8 cellular contexts compared by ENCODE assay signal in the genomic region with DNA sequence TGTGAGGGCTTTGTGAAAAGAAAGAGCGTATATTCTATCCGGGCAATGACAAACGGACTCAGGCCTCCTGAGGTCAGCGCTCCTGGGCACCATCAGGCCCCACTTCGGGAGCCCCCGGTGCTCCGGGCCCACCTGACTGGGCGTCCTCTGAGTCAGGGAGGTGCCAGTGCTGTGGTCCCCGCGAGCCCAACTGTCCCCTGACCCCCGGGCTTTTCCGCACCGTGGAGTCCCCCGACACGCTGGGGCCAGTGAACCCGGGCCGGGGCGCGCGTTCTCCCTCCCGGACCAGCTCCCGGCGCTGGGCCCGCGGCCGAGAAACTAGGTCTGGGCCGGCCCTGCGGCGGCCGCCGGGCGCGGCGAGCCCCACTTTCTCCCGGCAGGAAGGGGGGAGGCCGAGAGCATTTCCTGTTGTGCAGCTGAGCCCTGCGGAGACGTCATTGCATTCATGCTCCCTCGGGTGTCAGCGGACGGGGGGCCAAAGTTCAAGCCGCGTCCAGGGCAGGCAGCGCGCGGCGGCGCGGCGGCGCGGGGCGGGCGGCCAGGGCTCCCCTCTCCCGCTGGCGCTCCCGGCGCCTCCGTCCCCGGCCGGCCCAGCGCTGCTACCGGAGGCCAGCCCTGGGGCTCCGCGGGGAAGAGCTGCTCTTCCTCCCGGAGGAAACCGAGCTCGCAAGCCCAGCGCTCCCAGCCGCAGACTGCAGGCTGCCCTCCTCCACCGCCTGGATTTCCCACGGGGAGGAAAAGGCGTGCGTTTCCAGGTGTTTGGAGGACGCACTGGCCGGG. TPM values are rescaled to one million over a fixed set of nuclear protein-coding genes. Genes with fewer than 3 reads are reported as not detected.
DNase-seq lines count a peak whose midpoint lies in the region; ATAC-seq and TF ChIP-seq lines count a peak whose summit lies in the region.

No MANE protein-coding gene starts in this region.

- in situ Hi-C loops in GM18951 (cut with MboI; ENCODE audit: low sequenced_read_pairs, unreplicated experiment) = no loop called here

- H3K27me3 ChIP-seq in RWPE2 (ENCODE audit: insufficient read depth, poor library complexity, severe bottlenecking) = no peaks in the 10 kb centered on the region

- peak; percentile 91 for DNase-seq in Ammon's horn (ENCODE audit: low spot score)
- DNase-seq in RWPE2 (ENCODE audit: low spot score) = peak; percentile 73
- DNase-seq in glomerular visceral epithelial cell (ENCODE audit: extremely low spot score) = peak; percentile 80
- DNase-seq in occipital lobe (lab: John Stamatoyannopoulos, UW) = peak; percentile 73
- DNase-seq in type B pancreatic cell (ENCODE audit: extremely low spot score, unreplicated experiment) = peak; percentile 73

- H3K4me1 Mint-ChIP-seq in activated naive CD8-positive, alpha-beta T cell (ENCODE audit: low read depth) = peaks cover 76% of the 10 kb centered on the region
- H3K4me1 Mint-ChIP-seq in type B pancreatic cell (ENCODE audit: unreplicated experiment) = peaks cover 15% of the 10 kb centered on the region

- H3K27ac ChIP-seq in RWPE2 (ENCODE audit: poor library complexity, severe bottlenecking) = peak overlapping the region; percentile 33

- peak overlapping the region; percentile 99 for H3K27ac Mint-ChIP-seq in activated naive CD8-positive, alpha-beta T cell
- H3K27ac Mint-ChIP-seq in type B pancreatic cell = peak overlapping the region; percentile 82

- 0 out of 2 replicates have a peak, but pooled peaks cover 4% of the 10 kb centered on the region for H3K36me3 ChIP-seq in RWPE2 (ENCODE audit: low read depth)

- H3K4me1 ChIP-seq in RWPE2 (ENCODE audit: insufficient read depth, poor library complexity, severe bottlenecking) = peaks cover 28% of the 10 kb centered on the region

- H3K27me3 Mint-ChIP-seq in activated naive CD8-positive, alpha-beta T cell = no peaks in the 10 kb centered on the region
- H3K27me3 Mint-ChIP-seq in type B pancreatic cell = peaks cover 11% of the 10 kb centered on the region

- peak overlapping the region; percentile 98 for H3K4me3 Mint-ChIP-seq in activated naive CD8-positive, alpha-beta T cell
- peak overlapping the region; percentile 92 for H3K4me3 Mint-ChIP-seq in type B pancreatic cell

- ATAC-seq in HG03108 (IDR thresholded peaks at IDR 0.05; ENCODE audit: unreplicated experiment) (peak; percentile 93), RWPE2 (ENCODE audit: low read depth) (peak; percentile 70)

- H3K9me3 ChIP-seq in RWPE2 (ENCODE audit: severe bottlenecking) = no peaks in the 10 kb centered on the region

- no peak for TF ChIP-seq CTCF in RWPE2 (IDR thresholded peaks at IDR 0.05; ENCODE audit: poor library complexity, severe bottlenecking)
- TF ChIP-seq CTCF in type B pancreatic cell (conservative IDR thresholded peaks at IDR 0.05) = no peak

- H3K36me3 Mint-ChIP-seq in activated naive CD8-positive, alpha-beta T cell = peaks cover 2% of the 10 kb centered on the region
- H3K36me3 Mint-ChIP-seq in type B pancreatic cell = peaks cover under 1% of the 10 kb centered on the region

- no peaks in the 10 kb centered on the region for H3K9me3 Mint-ChIP-seq in activated naive CD8-positive, alpha-beta T cell (ENCODE audit: low read depth)
- H3K9me3 Mint-ChIP-seq in type B pancreatic cell = no peaks in the 10 kb centered on the region

- H3K4me3 ChIP-seq in RWPE2 (ENCODE audit: severe bottlenecking) = peak overlapping the region; percentile 53

- TF ChIP-seq POLR2A in GM18951 (IDR thresholded peaks at IDR 0.05; ENCODE audit: extremely low read depth, insufficient read depth, insufficient read length) = peak; percentile 76

RNA-seq across cellular contexts. Expression of a gene that starts 18.3 kb away (rescaled TPM):
- total RNA-seq in occipital lobe = 114 TPM
- 12.3 and 34.1 TPM in 2 replicates for total RNA-seq in type B pancreatic cell (ENCODE audit: low replicate concordance)

Comparison
In these comparisons a context has a peak if more than half of its experiments do, and no peak if none do; other contexts are left out.
1. Peak in every context shown above with its lines: DNase-seq, ATAC-seq, H3K4me3 ChIP-seq and H3K27ac ChIP-seq.